Comparison of ENCODE assay signal across 18 cellular contexts in the genomic region with DNA sequence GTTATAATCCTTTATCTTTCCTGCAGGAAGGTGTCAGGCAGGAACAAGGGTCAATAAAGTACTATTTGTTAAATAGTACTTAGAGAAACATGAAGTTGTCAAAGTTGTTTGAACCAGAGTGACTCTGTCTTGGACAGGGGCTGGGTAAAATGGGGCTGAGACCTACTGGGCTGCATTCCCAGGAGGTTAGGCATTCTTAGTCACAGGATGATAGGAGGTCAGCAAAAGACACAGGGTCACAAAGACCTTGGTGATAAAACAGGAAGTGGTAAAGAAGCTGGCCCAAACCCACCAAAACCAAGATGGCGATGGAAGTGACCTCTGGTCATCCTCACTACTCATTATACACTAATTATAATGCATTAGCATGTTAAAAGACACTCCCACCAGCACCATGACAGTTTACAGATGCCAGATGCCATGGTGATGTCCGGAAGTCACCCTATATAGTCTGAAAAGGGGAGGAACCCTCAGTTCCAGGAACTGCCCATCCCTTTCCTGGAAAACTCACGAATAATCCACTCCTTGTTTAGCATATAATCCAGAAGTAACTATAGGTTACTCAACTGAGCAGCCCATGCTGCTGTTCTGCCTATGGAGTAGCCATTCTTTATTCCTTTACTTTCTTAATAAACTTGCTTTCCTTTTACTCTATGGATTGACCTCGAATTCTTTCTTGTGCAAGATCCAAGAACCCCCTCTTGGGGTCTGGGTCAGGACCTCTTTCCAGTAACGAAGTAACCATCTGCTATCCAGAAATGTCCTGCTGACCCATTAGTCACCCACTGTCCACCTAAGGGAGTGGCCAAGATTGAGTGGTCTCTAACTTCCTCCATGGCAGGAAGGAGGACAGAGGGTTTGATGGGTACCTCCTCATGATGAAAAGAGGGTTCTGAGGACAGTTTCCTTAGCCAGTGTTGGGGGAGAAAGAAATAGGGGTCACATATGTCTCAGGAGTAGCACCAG. TPM values are rescaled to one million over a fixed set of nuclear protein-coding genes. Genes with fewer than 3 reads are reported as not detected.
DNase-seq lines count a peak whose midpoint lies in the region; ATAC-seq, FAIRE-seq and TF ChIP-seq lines count a peak whose summit lies in the region.
"Had no signal": no experiment of that assay in that cellular context is flagged by ENCODE, and none has a peak within 500 bp of the region (broad histone marks: within the 10 kb centered on the region; RNA-seq: fewer than 3 reads in every experiment).

No MANE protein-coding gene starts in this region.

- H3K9me3 ChIP-seq in SK-N-SH (peaks cover 5% of the 10 kb centered on the region; the same call in 1 of the 2 replicates), astrocyte (ENCODE audit: insufficient read depth, low read depth, low read length) (no peaks in the 10 kb centered on the region), iPS-15b (ENCODE audit: control insufficient read depth, insufficient read depth, low read length) (peaks cover 11% of the 10 kb centered on the region), tibial artery (no peaks in the 10 kb centered on the region)

- H3K4me1 Mint-ChIP-seq in astrocyte (ENCODE audit: low read depth, unreplicated experiment): peaks cover 30% of the 10 kb centered on the region
- H3K4me1 Mint-ChIP-seq: activated B cell treated with CpG ODN at 0.5 μM for 24 hours had no signal

- no peaks in the 10 kb centered on the region for H3K27me3 ChIP-seq in SK-N-SH (ENCODE audit: insufficient read depth)
- H3K27me3 ChIP-seq in astrocyte (ENCODE audit: insufficient read depth, low read length): no peaks in the 10 kb centered on the region
- no peaks in the 10 kb centered on the region for H3K27me3 ChIP-seq in iPS-15b (ENCODE audit: control insufficient read depth, insufficient read depth, low read length)
- no peaks in the 10 kb centered on the region for H3K27me3 ChIP-seq in tibial artery
- H3K27me3 ChIP-seq: tibial nerve had no signal

- CTCF ChIA-PET in SK-N-SH (lab: Yijun Ruan, JAX): no interaction called here

- intact Hi-C loops in tibial artery (cut with DNase I; ENCODE audit: low total_unique reads): no loop called here

- TF ChIP-seq CTCF in SK-N-SH (IDR thresholded peaks at IDR 0.05) (no peak), astrocyte (IDR thresholded peaks at IDR 0.05; ENCODE audit: insufficient read depth, low read depth, low read length) (no peak), tibial artery (IDR thresholded peaks at IDR 0.05) (no peak)

- no peaks in the 10 kb centered on the region for H3F3A ChIP-seq in SK-N-SH (replicated peaks; ENCODE audit: insufficient read depth)

- peaks cover 7% of the 10 kb centered on the region for H3K9me3 Mint-ChIP-seq in astrocyte (ENCODE audit: unreplicated experiment)

- H3K4me1 ChIP-seq in SK-N-SH (ENCODE audit: control insufficient read depth in 1 of 2, insufficient read depth in 2 of 2, low read depth in 1 of 2, low read length in 1 of 2) (no peaks in the 10 kb centered on the region), astrocyte (ENCODE audit: insufficient read depth, low read length) (peaks cover 3% of the 10 kb centered on the region), iPS-15b (ENCODE audit: control insufficient read depth, insufficient read depth, low read length) (peaks cover 17% of the 10 kb centered on the region), tibial artery (peaks cover 0 to 41% (median 8%) of the 10 kb centered on the region in 4 donors)
- H3K4me1 ChIP-seq: tibial nerve had no signal

- H3K9ac ChIP-seq in SK-N-SH: 0 out of 2 replicates have a peak overlapping the region, but pooled peaks have one; percentile 6
- no peak overlapping the region for H3K9ac ChIP-seq in astrocyte (ENCODE audit: low read length)
- H3K9ac ChIP-seq in iPS-15b (ENCODE audit: low read depth, low read length): peak overlapping the region; percentile 19

- 4% methylated on average over 5 of the region's 5 CpGs for WGBS in SK-N-SH (ENCODE audit: low lambda C conversion rate)

- H3K79me2 ChIP-seq in SK-N-SH (ENCODE audit: insufficient read depth) (no peaks in the 10 kb centered on the region), astrocyte (ENCODE audit: insufficient read depth, low read length) (no peaks in the 10 kb centered on the region)

- H3K36me3 ChIP-seq in SK-N-SH (replicated peaks in 1 of 2; ENCODE audit: control insufficient read depth in 1 of 2, insufficient read depth in 2 of 2, low read length in 1 of 2): no peaks in the 10 kb centered on the region
- no peaks in the 10 kb centered on the region for H3K36me3 ChIP-seq in astrocyte (ENCODE audit: insufficient read depth, low read length)
- H3K36me3 ChIP-seq in iPS-15b (ENCODE audit: control insufficient read depth, insufficient read depth, low read length): no peaks in the 10 kb centered on the region
- no peaks in the 10 kb centered on the region for H3K36me3 ChIP-seq in tibial artery
- H3K36me3 ChIP-seq: tibial nerve had no signal

- no peaks in the 10 kb centered on the region for H3K27me3 Mint-ChIP-seq in astrocyte (ENCODE audit: low read depth, unreplicated experiment)

- ATAC-seq in SK-N-SH treated with all-trans-retinoic acid at 6 μM for 48 hours (no peak), GM18907 (IDR thresholded peaks at IDR 0.05; ENCODE audit: unreplicated experiment) (no peak), HG03378 (IDR thresholded peaks at IDR 0.05; ENCODE audit: unreplicated experiment) (no peak)
- ATAC-seq: Right ventricle myocardium inferior had no signal

- TF ChIP-seq EP300 in SK-N-SH (IDR thresholded peaks at IDR 0.05; ENCODE audit: borderline replicate concordance in 1 of 2, low read depth in 1 of 2, low read length in 1 of 2): no peak

- H2AFZ ChIP-seq in SK-N-SH (ENCODE audit: low read depth) (no peak overlapping the region), astrocyte (ENCODE audit: low read depth, low read length) (no peak overlapping the region)

- no peaks in the 10 kb centered on the region for H3K36me3 Mint-ChIP-seq in astrocyte (ENCODE audit: low read depth, unreplicated experiment)

- DNase-seq in SK-N-SH (no peak), astrocyte (ENCODE audit: low read depth) (no peak), tibial artery (no peak)
- no peak for DNase-seq in stimulated activated CD4-positive, alpha-beta T cell treated with anti-CD3 and anti-CD28 coated beads, Interleukin-1b, Interleukin-23, amount 100 ng/mL, for 48 hours
- DNase-seq: activated B cell treated with CpG ODN at 0.5 μM for 24 hours, COR-L47, dermis blood vessel endothelial cell, glutamatergic neuron, NCI-H1092 treated with DMSO at 0.1 percent for 48 hours, NCI-H510A treated with DMSO at 0.1 percent for 48 hours had no signal

- H4K20me1 ChIP-seq in SK-N-SH (ENCODE audit: insufficient read depth) (no peaks in the 10 kb centered on the region), astrocyte (ENCODE audit: insufficient read depth, low read length) (no peaks in the 10 kb centered on the region)

- no peak for FAIRE-seq in astrocyte (lab: Jason Lieb, UNC)

- H3K4me3 ChIP-seq in SK-N-SH (ENCODE audit: low read depth in 2 of 2, low read length in 1 of 2) (no peak overlapping the region), astrocyte (ENCODE audit: insufficient read depth, low read depth, low read length) (no peak overlapping the region), iPS-15b (ENCODE audit: low read depth, low read length) (no peak overlapping the region), tibial artery (no peak overlapping the region)
- H3K4me3 ChIP-seq: tibial nerve had no signal

- H3K4me3 Mint-ChIP-seq in astrocyte (ENCODE audit: unreplicated experiment): no peak overlapping the region
- H3K4me3 Mint-ChIP-seq: activated B cell treated with CpG ODN at 0.5 μM for 24 hours had no signal

- no peak overlapping the region for H3K4me2 ChIP-seq in SK-N-SH
- H3K4me2 ChIP-seq in astrocyte (ENCODE audit: low read length): peak overlapping the region; percentile 11

- H3K27ac ChIP-seq in SK-N-SH (ENCODE audit: low read depth in 2 of 2, low read length in 1 of 2): peak overlapping the region in 1 of 2 experiments; percentile 20; a peak in 1 of 4 replicates
- peak overlapping the region; percentile 51 for H3K27ac ChIP-seq in astrocyte (ENCODE audit: low read depth, low read length)
- H3K27ac ChIP-seq in tibial artery: peak overlapping the region; percentile 47 to 49
- H3K27ac ChIP-seq: 22Rv1 had no signal

- POLR2A ChIA-PET in SK-N-SH (lab: Yijun Ruan, JAX): no interaction called here

- H3K9me2 ChIP-seq in SK-N-SH: no peaks in the 10 kb centered on the region

- TF ChIP-seq RAD21 in SK-N-SH (IDR thresholded peaks at IDR 0.05; ENCODE audit: low read length): no peak

- peak overlapping the region; percentile 67 for H3K27ac Mint-ChIP-seq in astrocyte (ENCODE audit: unreplicated experiment)
- H3K27ac Mint-ChIP-seq: activated B cell treated with CpG ODN at 0.5 μM for 24 hours had no signal

TF ChIP-seq in SK-N-SH, 30 proteins besides CTCF, POLR2A, EP300 and RAD21:
- TF ChIP-seq SMC3 (IDR thresholded peaks at IDR 0.05; ENCODE audit: low read depth, low read length) (no peak), FOXM1 (IDR thresholded peaks at IDR 0.05; ENCODE audit: low read depth) (no peak), CHD2 (IDR thresholded peaks at IDR 0.05; ENCODE audit: low read length, partially characterized antibody) (no peak)

TF ChIP-seq in SK-N-SH treated with all-trans-retinoic acid at 6 μM for 48 hours, 23 proteins besides CTCF, POLR2A, EP300 and RAD21:
- no peak for TF ChIP-seq ZC3H10 (CRISPR knock-in tag; IDR thresholded peaks at IDR 0.05)
- no peak for TF ChIP-seq ISL1 (CRISPR knock-in tag; IDR thresholded peaks at IDR 0.05)
- TF ChIP-seq SNAI2 (CRISPR knock-in tag; IDR thresholded peaks at IDR 0.05): no peak
- no peak for TF ChIP-seq ARNTL (CRISPR knock-in tag; IDR thresholded peaks at IDR 0.05; ENCODE audit: borderline replicate concordance, low read depth)
- no peak for TF ChIP-seq ZNF8 (CRISPR knock-in tag; IDR thresholded peaks at IDR 0.05)
- no peak for TF ChIP-seq TOX (CRISPR knock-in tag; IDR thresholded peaks at IDR 0.05; ENCODE audit: borderline replicate concordance)
- TF ChIP-seq TCF4 (CRISPR knock-in tag; IDR thresholded peaks at IDR 0.05; ENCODE audit: borderline replicate concordance): no peak
TF ChIP-seq in SK-N-SH treated with all-trans-retinoic acid at 6 μM for 48 hours: peak in this region for 0.

RNA-seq across cellular contexts. Expression of gene SLC22A2, which starts 19.6 kb away (rescaled TPM):
- polyA plus RNA-seq in SK-N-SH (2012; rRNA removed): not detected in 2 replicates
- not detected in 2 replicates for polyA plus RNA-seq in SK-N-SH (2012; cell fraction: cytosol; rRNA removed)
- polyA plus RNA-seq in SK-N-SH (2012; cell fraction: nucleus; rRNA removed): not detected in 2 replicates
- not detected in 2 replicates for total RNA-seq in astrocyte
- total RNA-seq: activated B cell treated with CpG ODN at 0.5 μM for 24 hours, dermis blood vessel endothelial cell, liver, Right ventricle myocardium inferior, tibial nerve had no signal
- polyA plus RNA-seq: liver had no signal
